8 cellular contexts compared by ENCODE assay signal in genomic region chr12:67593041-67593870, GRCh38. TPM values are rescaled to one million over a fixed set of nuclear protein-coding genes. Genes with fewer than 3 reads are reported as not detected.
A peak's percentile ranks its signal among the peaks of the same experiment; 100 is the strongest.
DNase-seq lines count a peak whose midpoint lies in the region; ATAC-seq and TF ChIP-seq lines count a peak whose summit lies in the region.

No MANE protein-coding gene starts in this region.

- WGBS in psoas muscle, 3 donors, result 50 to 70% (median 66%) methylated on average over 1 of the region's 1 CpG

- H3K9me3 Mint-ChIP-seq in activated naive CD4-positive, alpha-beta T cell treated with anti-CD3 and anti-CD28 coated beads, Interleukin-2, amount 50 U/mL, for 72 hours, result peaks cover 14 to 15% of the 10 kb centered on the region in 2 donors

- DNase-seq in DMS79 (lab: John Stamatoyannopoulos, UW) (peak; percentile 36), psoas muscle (no peak)
- no peak for DNase-seq in activated naive CD4-positive, alpha-beta T cell treated with anti-CD3 and anti-CD28 coated beads, Interleukin-2, amount 50 U/mL, for 72 hours (ENCODE audit: low spot score in 2 of 2)
- no peak for DNase-seq in effector memory CD4-positive, alpha-beta T cell

- H3K27ac Mint-ChIP-seq in activated naive CD4-positive, alpha-beta T cell treated with anti-CD3 and anti-CD28 coated beads, Interleukin-2, amount 50 U/mL, for 72 hours, result peak overlapping the region; percentile 67 to 83

- ATAC-seq in HG03060 (IDR thresholded peaks at IDR 0.05; ENCODE audit: low read depth, unreplicated experiment), result peak; percentile 10
- ATAC-seq in activated naive CD4-positive, alpha-beta T cell treated with anti-CD3 and anti-CD28 coated beads, Interleukin-2, amount 50 U/mL, for 72 hours, result peak; percentile 26 to 37
- ATAC-seq in HG02870 (IDR thresholded peaks at IDR 0.05; ENCODE audit: unreplicated experiment), result no peak
- ATAC-seq in GM19035 (IDR thresholded peaks at IDR 0.05; ENCODE audit: unreplicated experiment), result no peak
- no peak for ATAC-seq in psoas muscle

- H3K4me3 ChIP-seq in mucosa of rectum (ENCODE audit: low read length in 2 of 2), result peak overlapping the region; percentile 23 to 30
- no peak overlapping the region for H3K4me3 ChIP-seq in effector memory CD4-positive, alpha-beta T cell (ENCODE audit: insufficient read depth, low read depth, low read length, poor library complexity, severe bottlenecking)
- no peak overlapping the region for H3K4me3 ChIP-seq in psoas muscle

- H3K36me3 ChIP-seq in mucosa of rectum (ENCODE audit: control insufficient read depth in 2 of 2, insufficient read depth in 2 of 2, low read length in 2 of 2) (no peaks in the 10 kb centered on the region), psoas muscle (ENCODE audit: insufficient read depth in 1 of 2, low read depth in 1 of 2) (no peaks in the 10 kb centered on the region)
- no peaks in the 10 kb centered on the region for H3K36me3 ChIP-seq in effector memory CD4-positive, alpha-beta T cell (ENCODE audit: control insufficient read depth, insufficient read depth, low read length)

- H3K9me3 ChIP-seq in mucosa of rectum (ENCODE audit: control insufficient read depth in 2 of 2, low read length in 2 of 2) (no peaks in the 10 kb centered on the region), psoas muscle (no peaks in the 10 kb centered on the region)
- H3K9me3 ChIP-seq in effector memory CD4-positive, alpha-beta T cell (ENCODE audit: control insufficient read depth, low read length), result no peaks in the 10 kb centered on the region

- H3K4me1 ChIP-seq in mucosa of rectum (ENCODE audit: control insufficient read depth in 2 of 2, insufficient read depth in 2 of 2, low read length in 2 of 2) (peaks cover 4 to 20% of the 10 kb centered on the region in 2 donors), psoas muscle (peaks cover 3% of the 10 kb centered on the region)
- peaks cover 26% of the 10 kb centered on the region for H3K4me1 ChIP-seq in effector memory CD4-positive, alpha-beta T cell (ENCODE audit: control insufficient read depth, insufficient read depth, low read length, poor library complexity, severe bottlenecking)

- no peaks in the 10 kb centered on the region for H3K27me3 ChIP-seq in mucosa of rectum (ENCODE audit: control insufficient read depth in 2 of 2, insufficient read depth in 2 of 2, low read length in 2 of 2)
- H3K27me3 ChIP-seq in effector memory CD4-positive, alpha-beta T cell (replicated peaks; ENCODE audit: control insufficient read depth, insufficient read depth, low read length, poor library complexity, severe bottlenecking), result no peaks in the 10 kb centered on the region
- no peaks in the 10 kb centered on the region for H3K27me3 ChIP-seq in psoas muscle (ENCODE audit: insufficient read depth in 3 of 3, low read length in 2 of 3)

- H3K27ac ChIP-seq in mucosa of rectum (ENCODE audit: low read depth in 2 of 2, low read length in 2 of 2), result peak overlapping the region; percentile 69 to 70
- H3K27ac ChIP-seq in effector memory CD4-positive, alpha-beta T cell (ENCODE audit: insufficient read depth, low read length, poor library complexity, severe bottlenecking), result no peak overlapping the region
- H3K27ac ChIP-seq in psoas muscle, result no peak overlapping the region

- intact Hi-C loops in psoas muscle (cut with DNase I), result no loop called here

- TF ChIP-seq CTCF in psoas muscle (IDR thresholded peaks at IDR 0.05), result no peak

- H3K36me3 Mint-ChIP-seq in activated naive CD4-positive, alpha-beta T cell treated with anti-CD3 and anti-CD28 coated beads, Interleukin-2, amount 50 U/mL, for 72 hours, result peaks cover 6 to 16% of the 10 kb centered on the region in 2 donors

- H3K9ac ChIP-seq in mucosa of rectum (ENCODE audit: low read depth in 1 of 2, low read length in 2 of 2), result no peak overlapping the region

RNA-seq across cellular contexts. Expression of gene DYRK2, which starts 55.3 kb away (rescaled TPM):
- 10 to 100 TPM; 27.2 to 34.3 TPM for total RNA-seq in activated naive CD4-positive, alpha-beta T cell treated with anti-CD3 and anti-CD28 coated beads, Interleukin-2, amount 50 U/mL, for 72 hours
- 10 to 100 TPM; 11.0 to 46.4 (median 21.5) TPM for total RNA-seq in psoas muscle
- 10 to 100 TPM in 1 of 3 donors, 1 to 10 TPM in 2; 2.8 to 10.2 (median 4.6) TPM for polyA plus RNA-seq in psoas muscle

Comparison
In these comparisons a context has a peak if more than half of its experiments do, and no peak if none do; other contexts are left out.
1. ATAC-seq: peak in HG03060 (single experiment) and activated naive CD4-positive, alpha-beta T cell treated with anti-CD3 and anti-CD28 coated beads, Interleukin-2, amount 50 U/mL, for 72 hours (2 of 2); none in HG02870 (single experiment), GM19035 (single experiment) and psoas muscle (0 of 4).
2. H3K27ac ChIP-seq: peak in mucosa of rectum (2 of 2); none in effector memory CD4-positive, alpha-beta T cell (single experiment) and psoas muscle (single experiment).
3. H3K4me3 ChIP-seq: peak in mucosa of rectum (2 of 2); none in effector memory CD4-positive, alpha-beta T cell (single experiment) and psoas muscle (single experiment).